ENCODE assay signal across 21 cellular contexts in the genomic region with DNA sequence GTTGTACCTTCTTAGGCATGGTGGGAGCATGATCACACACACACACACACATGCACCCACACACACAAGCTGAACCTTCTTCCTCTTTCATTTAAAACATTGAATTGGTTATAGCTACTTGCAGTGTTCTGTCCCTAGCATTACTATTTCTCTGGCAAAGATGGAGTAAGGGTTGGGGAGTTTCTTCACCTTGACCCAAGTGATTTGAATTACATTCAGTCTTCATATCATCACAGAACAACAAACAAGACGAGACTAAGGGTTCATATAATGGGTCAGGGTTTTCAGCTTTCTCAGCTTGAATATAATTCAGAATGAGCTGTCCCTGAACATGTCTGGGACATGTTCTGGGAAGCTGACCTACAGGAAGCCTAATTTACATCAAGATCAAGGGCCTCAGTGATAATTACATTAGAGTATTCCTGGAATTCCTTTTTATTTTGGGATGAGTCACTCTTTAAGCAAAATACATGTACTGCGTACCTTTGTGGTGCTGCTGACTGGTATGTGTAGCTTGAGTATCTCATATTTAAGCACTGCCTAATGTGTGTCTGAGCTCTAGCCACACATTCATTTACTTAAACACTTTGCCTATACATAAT.
A peak's percentile ranks its signal among the peaks of the same experiment; 100 is the strongest.
DNase-seq lines count a peak whose midpoint lies in the region; ATAC-seq and TF ChIP-seq lines count a peak whose summit lies in the region.
"Had no signal": no experiment of that assay in that cellular context is flagged by ENCODE, and none has a peak within 500 bp of the region (broad histone marks: within the 10 kb centered on the region; RNA-seq: fewer than 3 reads in every experiment).

No MANE protein-coding gene starts in this region.

- no peak overlapping the region for H3K4me3 Mint-ChIP-seq in activated CD4-positive, alpha-beta T cell treated with anti-CD3 and anti-CD28 coated beads for 36 hours
- H3K4me3 Mint-ChIP-seq: activated T-cell treated with anti-CD3 and anti-CD28 coated beads, Interleukin-2, amount 50 U/mL, for 24 hours; effector memory CD8-positive, alpha-beta T cell had no signal

- H3K79me2 ChIP-seq in HCT116 (ENCODE audit: insufficient read depth, low read length) (no peaks in the 10 kb centered on the region), PC-9 (ENCODE audit: low read depth) (no peaks in the 10 kb centered on the region)

- no peak overlapping the region for H3K23ac ChIP-seq in neuronal stem cell (ENCODE audit: low read depth, low read length, poor library complexity)

- no peak overlapping the region for H2BK15ac ChIP-seq in neuronal stem cell (ENCODE audit: low read length)

- TF ChIP-seq CTCF in HCT116 (IDR thresholded peaks at IDR 0.05 in 2 of 3, conservative IDR thresholded peaks at IDR 0.05 in 1 of 3; ENCODE audit: borderline replicate concordance in 1 of 3, insufficient read depth in 1 of 3, low read depth in 2 of 3, low read length in 2 of 3) (no peak), RWPE2 (IDR thresholded peaks at IDR 0.05; ENCODE audit: poor library complexity, severe bottlenecking) (no peak), PC-9 (conservative IDR thresholded peaks at IDR 0.05) (no peak)

- CTCF ChIA-PET in HCT116 (lab: Charles Lee) (interaction anchor here (0.9 kb wide), 1 partner anchor 538 kb away, joined by 3 read pairs; no protein-coding TSS in a partner anchor), PC-9 (lab: Charles Lee) (no interaction called here)
- CTCF ChIA-PET in activated CD4-positive, alpha-beta T cell treated with anti-CD3 and anti-CD28 coated beads for 36 hours (lab: Charles Lee), result no interaction called here

- no peaks in the 10 kb centered on the region for H3F3A ChIP-seq in PC-9 (ENCODE audit: insufficient read depth, low read depth)

- ATAC-seq in HCT116, result peak; percentile 75
- peak; percentile 97 for ATAC-seq in RWPE2 (ENCODE audit: low read depth)
- ATAC-seq in activated CD4-positive, alpha-beta T cell treated with anti-CD3 and anti-CD28 coated beads for 36 hours, result no peak
- ATAC-seq in stimulated activated naive CD8-positive, alpha-beta T cell treated with anti-CD3 and anti-CD28 coated beads, Interleukin-15, Interleukin-2, amounts not matched to agents 100 U/mL and 50 U/mL, for 24 hours, result no peak
- ATAC-seq in GM21447 (IDR thresholded peaks at IDR 0.05; ENCODE audit: unreplicated experiment), result no peak
- ATAC-seq: effector memory CD8-positive, alpha-beta T cell; pancreas had no signal

- H3K27me3 Mint-ChIP-seq in activated CD4-positive, alpha-beta T cell treated with anti-CD3 and anti-CD28 coated beads for 36 hours, result no peaks in the 10 kb centered on the region
- H3K27me3 Mint-ChIP-seq: activated T-cell treated with anti-CD3 and anti-CD28 coated beads, Interleukin-2, amount 50 U/mL, for 24 hours; effector memory CD8-positive, alpha-beta T cell had no signal

- no peak for TF ChIP-seq POLR2A in HCT116 (IDR thresholded peaks at IDR 0.05; ENCODE audit: borderline replicate concordance, extremely low read depth, insufficient read depth, insufficient read length)

- H3K9ac ChIP-seq in HCT116 (ENCODE audit: low read length), result no peak overlapping the region
- no peak overlapping the region for H3K9ac ChIP-seq in neuronal stem cell (ENCODE audit: low read depth, low read length, poor library complexity)

- H3K9me3 Mint-ChIP-seq in activated CD4-positive, alpha-beta T cell treated with anti-CD3 and anti-CD28 coated beads for 36 hours (ENCODE audit: low read depth), result peaks cover 4% of the 10 kb centered on the region
- H3K9me3 Mint-ChIP-seq: activated T-cell treated with anti-CD3 and anti-CD28 coated beads, Interleukin-2, amount 50 U/mL, for 24 hours had no signal

- H3K36me3 ChIP-seq in HCT116 (ENCODE audit: control insufficient read depth in 1 of 2, insufficient read depth in 2 of 2, low read length in 2 of 2) (no peaks in the 10 kb centered on the region), RWPE2 (ENCODE audit: low read depth) (no peaks in the 10 kb centered on the region), neuronal stem cell (replicated peaks in 1 of 2; ENCODE audit: control insufficient read depth in 2 of 2, insufficient read depth in 2 of 2, low read length in 2 of 2) (no peaks in the 10 kb centered on the region), PC-9 (ENCODE audit: low read depth) (no peaks in the 10 kb centered on the region)
- H3K36me3 ChIP-seq: pancreas had no signal

- BruUV-seq in HCT116 (replicated peaks; lab: Mats Ljungman, UMichigan) (no TSS peak), PC-9 (replicated peaks; lab: Mats Ljungman, UMichigan) (no TSS peak)

- H3K4ac ChIP-seq in neuronal stem cell (ENCODE audit: low read length), result no peak overlapping the region

- no peaks in the 10 kb centered on the region for H4K20me1 ChIP-seq in HCT116 (ENCODE audit: insufficient read depth)
- no peaks in the 10 kb centered on the region for H4K20me1 ChIP-seq in PC-9 (ENCODE audit: insufficient read depth)

- H2AK5ac ChIP-seq in neuronal stem cell (ENCODE audit: low read depth, low read length), result no peak overlapping the region

- RAD21 ChIA-PET in HCT116 (lab: Charles Lee; ENCODE audit: low non-redundant PET in 1 of 2, low total read pairs in 2 of 2, uncharacterized antibody in 2 of 2, unreplicated experiment in 2 of 2), result no interaction called here

- H3K9me2 ChIP-seq in HCT116 (ENCODE audit: insufficient read depth), result no peaks in the 10 kb centered on the region
- no peaks in the 10 kb centered on the region for H3K9me2 ChIP-seq in PC-9 (ENCODE audit: insufficient read depth)

- H3K4me2 ChIP-seq in HCT116 (ENCODE audit: low read length) (peak overlapping the region; percentile 45), neuronal stem cell (ENCODE audit: insufficient read depth, low read length, poor library complexity, severe bottlenecking) (no peak overlapping the region), PC-9 (no peak overlapping the region)

- no peak overlapping the region for H4K91ac ChIP-seq in neuronal stem cell (ENCODE audit: low read depth, low read length, poor library complexity)

- no peaks in the 10 kb centered on the region for H3K4me1 Mint-ChIP-seq in activated CD4-positive, alpha-beta T cell treated with anti-CD3 and anti-CD28 coated beads for 36 hours

- H3K27ac ChIP-seq in HCT116 (ENCODE audit: low read depth, low read length) (peak overlapping the region; percentile 49; the same call in 1 of the 2 replicates), RWPE2 (ENCODE audit: poor library complexity, severe bottlenecking) (peak overlapping the region; percentile 92), epithelial cell of prostate (peak overlapping the region; percentile 97), neuronal stem cell (replicated peaks; ENCODE audit: low read length) (no peak overlapping the region), PC-9 (no peak overlapping the region)
- H3K27ac ChIP-seq: pancreas had no signal

- no peak overlapping the region for H3K18ac ChIP-seq in neuronal stem cell (ENCODE audit: low read length)

- no peak overlapping the region for H4K8ac ChIP-seq in neuronal stem cell (ENCODE audit: low read depth, low read length)

- H3K27ac Mint-ChIP-seq in activated CD4-positive, alpha-beta T cell treated with anti-CD3 and anti-CD28 coated beads for 36 hours, result no peak overlapping the region
- H3K27ac Mint-ChIP-seq: activated T-cell treated with anti-CD3 and anti-CD28 coated beads, Interleukin-2, amount 50 U/mL, for 24 hours; effector memory CD8-positive, alpha-beta T cell had no signal

- no peaks in the 10 kb centered on the region for H3K79me1 ChIP-seq in neuronal stem cell (ENCODE audit: low read depth, low read length)

- no peak for DNase-seq in HCT116 (ENCODE audit: low read depth, low spot score)
- DNase-seq in RWPE2 (ENCODE audit: low spot score), result no peak
- peak; percentile 76 for DNase-seq in epithelial cell of prostate (ENCODE audit: low read depth, low spot score)
- DNase-seq in neuronal stem cell (ENCODE audit: low spot score), result no peak
- DNase-seq in activated CD4-positive, alpha-beta T cell treated with anti-CD3 and anti-CD28 coated beads for 36 hours, result no peak
- DNase-seq in stimulated activated naive CD8-positive, alpha-beta T cell treated with anti-CD3 and anti-CD28 coated beads, Interleukin-15, Interleukin-2, amounts not matched to agents 100 U/mL and 50 U/mL, for 24 hours, result no peak
- no peak for DNase-seq in PC-9
- DNase-seq: activated T-cell treated with anti-CD3 and anti-CD28 coated beads, Interleukin-2, amount 50 U/mL, for 24 hours; central memory CD4-positive, alpha-beta T cell; COR-L47; effector memory CD8-positive, alpha-beta T cell; GF-D8; midbrain; NCI-H1105 treated with DMSO at 0.1 percent for 48 hours; NCI-H2227 treated with DMSO at 0.1 percent for 48 hours; pancreas; SIG-M5; small intestine; stimulated activated naive CD4-positive, alpha-beta T cell; T1000 had no signal

- H3K9me3 ChIP-seq in HCT116 (ENCODE audit: control insufficient read depth in 1 of 2, insufficient read depth in 1 of 2, low read depth in 1 of 2, low read length in 2 of 2) (no peaks in the 10 kb centered on the region), RWPE2 (ENCODE audit: severe bottlenecking) (no peaks in the 10 kb centered on the region), neuronal stem cell (replicated peaks in 1 of 2; ENCODE audit: control insufficient read depth in 2 of 2, insufficient read depth in 1 of 2, low read depth in 1 of 2, low read length in 2 of 2) (peaks cover 0 to 3% of the 10 kb centered on the region in 2 donors), PC-9 (ENCODE audit: insufficient read depth, low read depth) (no peaks in the 10 kb centered on the region)
- H3K9me3 ChIP-seq: pancreas had no signal

- H2BK120ac ChIP-seq in neuronal stem cell (ENCODE audit: low read depth, low read length), result no peak overlapping the region

- peaks cover 4 to 19% of the 10 kb centered on the region in 2 experiments; a peak in 3 of 4 replicates for H3K4me1 ChIP-seq in HCT116 (ENCODE audit: control insufficient read depth in 1 of 2, insufficient read depth in 2 of 2, low read length in 2 of 2)
- peaks cover 41% of the 10 kb centered on the region for H3K4me1 ChIP-seq in RWPE2 (ENCODE audit: insufficient read depth, poor library complexity, severe bottlenecking)
- peaks cover 0 to 9% of the 10 kb centered on the region in 2 donors for H3K4me1 ChIP-seq in neuronal stem cell (ENCODE audit: control insufficient read depth in 2 of 2, insufficient read depth in 1 of 2, low read depth in 1 of 2, low read length in 2 of 2)
- no peaks in the 10 kb centered on the region for H3K4me1 ChIP-seq in PC-9 (replicated peaks; ENCODE audit: insufficient read depth)
- H3K4me1 ChIP-seq: pancreas had no signal

- H3K4me3 ChIP-seq in HCT116 (replicated peaks in 1 of 2; ENCODE audit: low read depth in 1 of 2, low read length in 2 of 2) (no peak overlapping the region), RWPE2 (ENCODE audit: severe bottlenecking) (no peak overlapping the region), neuronal stem cell (ENCODE audit: low read length in 2 of 2) (no peak overlapping the region), PC-9 (no peak overlapping the region)
- H3K4me3 ChIP-seq: pancreas had no signal

- H2BK12ac ChIP-seq in neuronal stem cell (ENCODE audit: low read length), result no peak overlapping the region

- no peak overlapping the region for H2BK5ac ChIP-seq in neuronal stem cell (ENCODE audit: low read length)

- H3K36me3 Mint-ChIP-seq in activated CD4-positive, alpha-beta T cell treated with anti-CD3 and anti-CD28 coated beads for 36 hours (ENCODE audit: low read depth), result no peaks in the 10 kb centered on the region

- intact Hi-C loops in HCT116 (cut with micrococcal nuclease), result no loop called here
- intact Hi-C loops in activated CD4-positive, alpha-beta T cell treated with anti-CD3 and anti-CD28 coated beads for 36 hours (cut with DNase I, micrococcal nuclease), result no loop called here
- intact Hi-C loops in PC-9 (cut with micrococcal nuclease; ENCODE audit: unreplicated experiment), result no loop called here

- peak overlapping the region; percentile 24 for H2AFZ ChIP-seq in HCT116 (ENCODE audit: low read depth, low read length, poor library complexity, severe bottlenecking)
- H2AFZ ChIP-seq in neuronal stem cell (ENCODE audit: low read length), result peak overlapping the region; percentile 84
- no peak overlapping the region for H2AFZ ChIP-seq in PC-9

- no peak for TF ChIP-seq RAD21 in HCT116 (IDR thresholded peaks at IDR 0.05; ENCODE audit: low read depth)

- no CpG with 5 or more reads among the region's 2 CpGs for WGBS in neuronal stem cell (ENCODE audit: extremely low coverage in 2 of 2, insufficient read length in 2 of 2, insufficient replicate concordance in 1 of 2), 2 donors

- H3K27me3 ChIP-seq in HCT116 (ENCODE audit: insufficient read depth, low read length) (no peaks in the 10 kb centered on the region), RWPE2 (ENCODE audit: insufficient read depth, poor library complexity, severe bottlenecking) (no peaks in the 10 kb centered on the region), neuronal stem cell (ENCODE audit: control insufficient read depth in 3 of 3, insufficient read depth in 3 of 3, low read depth in 1 of 3, low read length in 3 of 3) (no peaks in the 10 kb centered on the region), PC-9 (ENCODE audit: insufficient read depth, low read depth) (no peaks in the 10 kb centered on the region)
- H3K27me3 ChIP-seq: pancreas had no signal

- POLR2A ChIA-PET in HCT116 (lab: Charles Lee) (no interaction called here), PC-9 (lab: Charles Lee; ENCODE audit: unreplicated experiment) (no interaction called here)
- POLR2A ChIA-PET in activated CD4-positive, alpha-beta T cell treated with anti-CD3 and anti-CD28 coated beads for 36 hours (lab: Charles Lee), result no interaction called here

- no peak overlapping the region for H3K14ac ChIP-seq in neuronal stem cell (ENCODE audit: low read length)

Comparison
In these comparisons a context has a peak if more than half of its experiments do, and no peak if none do; other contexts are left out.
1. ATAC-seq: peak in HCT116 (single experiment) and RWPE2 (single experiment); none in activated CD4-positive, alpha-beta T cell treated with anti-CD3 and anti-CD28 coated beads for 36 hours (single experiment), stimulated activated naive CD8-positive, alpha-beta T cell treated with anti-CD3 and anti-CD28 coated beads, Interleukin-15, Interleukin-2, amounts not matched to agents 100 U/mL and 50 U/mL, for 24 hours (single experiment) and GM21447 (single experiment).
2. H3K27ac ChIP-seq: peak in HCT116 (single experiment), RWPE2 (single experiment) and epithelial cell of prostate (single experiment); none in neuronal stem cell (single experiment) and PC-9 (single experiment).